ENCODE assay signal across 12 cellular contexts in genomic region chr11:66067640-66068039, GRCh38. TPM values are rescaled to one million over a fixed set of nuclear protein-coding genes. Genes with fewer than 3 reads are reported as not detected.
DNase-seq lines count a peak whose midpoint lies in the region; ATAC-seq and TF ChIP-seq lines count a peak whose summit lies in the region.
"Had no signal": no experiment of that assay in that cellular context is flagged by ENCODE, and none has a peak within 500 bp of the region (broad histone marks: within the 10 kb centered on the region; RNA-seq: fewer than 3 reads in every experiment).

No MANE protein-coding gene starts in this region.

- peak overlapping the region in 1 of 2 donors; percentile 89 for H3K4me3 Mint-ChIP-seq in stimulated activated naive B cell treated with anti-CD40 and anti-IgM and Interleukin-4, amounts not matched to agents 10 μg/mL and 1 μg/mL and 100 μg/mL, for 72 hours

- H3K27ac ChIP-seq in WERI-Rb-1 (peak overlapping the region; percentile 92), right cardiac atrium (ENCODE audit: low read length) (peak overlapping the region; percentile 74)

- H3K27ac Mint-ChIP-seq in stimulated activated naive B cell treated with anti-CD40 and anti-IgM and Interleukin-4, amounts not matched to agents 10 μg/mL and 1 μg/mL and 100 μg/mL, for 72 hours = peak overlapping the region; percentile 97

- H3K36me3 ChIP-seq in WERI-Rb-1 = peaks cover 71% of the 10 kb centered on the region

- H3K4me1 ChIP-seq in right cardiac atrium (ENCODE audit: control insufficient read depth, insufficient read depth, low read length) = peaks cover 6% of the 10 kb centered on the region

- 81% methylated on average over 4 of the region's 4 CpGs for WGBS in right cardiac atrium

- peaks cover 42 to 77% of the 10 kb centered on the region in 2 donors for H3K4me1 Mint-ChIP-seq in stimulated activated naive B cell treated with anti-CD40 and anti-IgM and Interleukin-4, amounts not matched to agents 10 μg/mL and 1 μg/mL and 100 μg/mL, for 72 hours

- H3K27me3 Mint-ChIP-seq in stimulated activated naive B cell treated with anti-CD40 and anti-IgM and Interleukin-4, amounts not matched to agents 10 μg/mL and 1 μg/mL and 100 μg/mL, for 72 hours = no peaks in the 10 kb centered on the region

- H3K9me3 Mint-ChIP-seq in stimulated activated naive B cell treated with anti-CD40 and anti-IgM and Interleukin-4, amounts not matched to agents 10 μg/mL and 1 μg/mL and 100 μg/mL, for 72 hours = no peaks in the 10 kb centered on the region

- no peak for ATAC-seq in right cardiac atrium
- ATAC-seq in stimulated activated naive B cell treated with anti-CD40 and anti-IgM and Interleukin-4, amounts not matched to agents 10 μg/mL and 1 μg/mL and 100 μg/mL, for 72 hours (replicated peaks) = no peak
- no peak for ATAC-seq in GM19455 (IDR thresholded peaks at IDR 0.05; ENCODE audit: unreplicated experiment)

- H3K27me3 ChIP-seq in WERI-Rb-1 (ENCODE audit: insufficient read depth, low read depth, severe bottlenecking) (no peaks in the 10 kb centered on the region), right cardiac atrium (ENCODE audit: control insufficient read depth, insufficient read depth) (no peaks in the 10 kb centered on the region)
- H3K27me3 ChIP-seq: tibial artery had no signal

- no peaks in the 10 kb centered on the region for H3K9me3 ChIP-seq in WERI-Rb-1 (ENCODE audit: severe bottlenecking)
- H3K9me3 ChIP-seq in right cardiac atrium (ENCODE audit: control insufficient read depth, low read length) = no peaks in the 10 kb centered on the region
- H3K9me3 ChIP-seq: tibial artery had no signal

- no peak for TF ChIP-seq CTCF in WERI-Rb-1 (IDR thresholded peaks at IDR 0.05; ENCODE audit: low read depth, low read length)

- peaks cover 58 to 74% of the 10 kb centered on the region in 2 donors for H3K36me3 Mint-ChIP-seq in stimulated activated naive B cell treated with anti-CD40 and anti-IgM and Interleukin-4, amounts not matched to agents 10 μg/mL and 1 μg/mL and 100 μg/mL, for 72 hours

- DNase-seq in activated CD8-positive, alpha-beta memory T cell treated with anti-CD3 and anti-CD28 coated beads for 24 hours = peak; percentile 58
- DNase-seq in activated CD8-positive, alpha-beta memory T cell treated with anti-CD3 and anti-CD28 coated beads, Interleukin-2, amount 50 U/mL, for 4 hours = no peak
- no peak for DNase-seq in WERI-Rb-1
- no peak for DNase-seq in right cardiac atrium
- DNase-seq in stimulated activated naive B cell treated with anti-CD40 and anti-IgM and Interleukin-4, amounts not matched to agents 10 μg/mL and 1 μg/mL and 100 μg/mL, for 72 hours = no peak
- no peak for DNase-seq in NAMALWA (ENCODE audit: low spot score)
- DNase-seq in SIG-M5 (lab: John Stamatoyannopoulos, UW) = no peak

- H3K4me3 ChIP-seq in WERI-Rb-1 (ENCODE audit: low read depth, low read length) (no peak overlapping the region), right cardiac atrium (ENCODE audit: low read length) (no peak overlapping the region)
- H3K4me3 ChIP-seq: A549, tibial artery had no signal

- intact Hi-C loops in right cardiac atrium (cut with DNase I) = loop anchor here in 1 of 4 donors (5.0 kb wide), 1 partner anchor 60 kb away; no protein-coding TSS in a partner anchor

RNA-seq across cellular contexts. Expression of gene PACS1, which starts 2.4 kb away (rescaled TPM):
- 10 to 100 TPM; 48.3 to 82.5 (median 56.5) TPM for total RNA-seq in right cardiac atrium
- 30.9 TPM for polyA plus RNA-seq in right cardiac atrium

RNA-seq across cellular contexts. Expression of gene SF3B2, which starts 15.5 kb away (rescaled TPM):
- 10 to 100 TPM; 84.4 to 97.7 (median 91.7) TPM for total RNA-seq in right cardiac atrium
- polyA plus RNA-seq in right cardiac atrium = 62.1 TPM

RNA-seq across cellular contexts. Expression of gene GAL3ST3, which starts 18.7 kb away (rescaled TPM):
- total RNA-seq in right cardiac atrium = 10 to 100 TPM; 10.8 to 13.6 (median 12.1) TPM
- 8.9 TPM for polyA plus RNA-seq in right cardiac atrium
- total RNA-seq: esophagus mucosa, M059J had no signal
- polyA plus RNA-seq: A549 had no signal

RNA-seq across cellular contexts. Expression of gene CATSPER1, which starts 41.4 kb away (rescaled TPM):
- total RNA-seq in right cardiac atrium = not detected
- polyA plus RNA-seq in right cardiac atrium = not detected
- total RNA-seq: esophagus mucosa had no signal

RNA-seq across cellular contexts. Expression of gene CST6, which starts 55.8 kb away (rescaled TPM):
- total RNA-seq in right cardiac atrium = 1 to 10 TPM; 1.2 to 3.6 (median 2.2) TPM
- 2.1 TPM for polyA plus RNA-seq in right cardiac atrium
- polyA plus RNA-seq: A549 had no signal
